ENCODE assay signal across 1 cellular context in genomic region chr18:4108016-4108415, GRCh38.
TF ChIP-seq lines count a peak whose summit lies in the region.

No MANE protein-coding gene starts in this region.

TF ChIP-seq in H1, 55 proteins besides CTCF, POLR2A, EP300 and RAD21 (continued from another document):
- TF ChIP-seq CHD7 (IDR thresholded peaks at IDR 0.05; ENCODE audit: insufficient replicate concordance, low read length) (no peak), SAP30 (IDR thresholded peaks at IDR 0.05; ENCODE audit: insufficient read depth, insufficient replicate concordance, low read length) (no peak), KDM5A (IDR thresholded peaks at IDR 0.05; ENCODE audit: low read length) (no peak), SRF (IDR thresholded peaks at IDR 0.05; ENCODE audit: low read depth, low read length) (no peak), SP1 (IDR thresholded peaks at IDR 0.05; ENCODE audit: low read depth, low read length) (no peak), NANOG (IDR thresholded peaks at IDR 0.05; ENCODE audit: insufficient read depth, low read depth, low read length, poor library complexity, severe bottlenecking) (no peak), SP2 (IDR thresholded peaks at IDR 0.05; ENCODE audit: low read length) (no peak), ASH2L (IDR thresholded peaks at IDR 0.05; ENCODE audit: low read length) (no peak)
TF ChIP-seq in H1: peak in this region for 0.
